1 cellular context compared by ENCODE assay signal in the genomic region with DNA sequence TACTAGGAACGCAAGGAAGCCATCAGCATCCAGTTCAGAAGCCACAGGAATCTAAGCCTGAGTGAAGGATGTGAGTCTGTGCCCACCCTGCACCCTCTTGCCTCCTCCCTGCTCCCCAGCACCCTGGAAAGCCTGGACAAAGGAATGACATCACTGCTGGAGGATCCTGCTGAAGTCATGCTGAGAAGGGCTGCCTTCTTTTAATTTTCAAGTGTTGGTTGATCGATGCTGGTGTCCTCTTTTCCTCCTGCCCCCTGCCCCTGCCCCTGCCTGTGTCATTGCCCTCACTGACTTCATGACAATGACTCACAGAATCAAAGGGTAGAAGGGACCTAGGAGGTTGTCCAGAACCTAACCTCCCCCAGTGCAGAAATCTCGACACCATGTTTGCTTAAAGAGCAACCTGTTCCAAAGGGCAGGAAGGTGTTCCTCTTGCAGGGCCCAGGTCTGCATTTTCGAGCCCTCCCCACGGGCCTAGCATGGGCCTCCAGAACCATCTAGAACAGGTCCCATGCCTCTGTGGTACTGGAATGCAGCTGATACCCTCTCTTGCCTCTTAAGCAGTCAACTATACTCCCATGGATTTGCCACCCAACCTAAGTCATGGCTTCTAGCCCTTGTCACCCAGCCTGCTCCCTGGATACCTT.
A peak's percentile ranks its signal among the peaks of the same experiment; 100 is the strongest.
TF ChIP-seq lines count a peak whose summit lies in the region.

No MANE protein-coding gene starts in this region.

TF ChIP-seq in HepG2, 621 proteins besides CTCF, POLR2A, EP300 and RAD21 (continued from another document):
- TF ChIP-seq, protein P1, sequence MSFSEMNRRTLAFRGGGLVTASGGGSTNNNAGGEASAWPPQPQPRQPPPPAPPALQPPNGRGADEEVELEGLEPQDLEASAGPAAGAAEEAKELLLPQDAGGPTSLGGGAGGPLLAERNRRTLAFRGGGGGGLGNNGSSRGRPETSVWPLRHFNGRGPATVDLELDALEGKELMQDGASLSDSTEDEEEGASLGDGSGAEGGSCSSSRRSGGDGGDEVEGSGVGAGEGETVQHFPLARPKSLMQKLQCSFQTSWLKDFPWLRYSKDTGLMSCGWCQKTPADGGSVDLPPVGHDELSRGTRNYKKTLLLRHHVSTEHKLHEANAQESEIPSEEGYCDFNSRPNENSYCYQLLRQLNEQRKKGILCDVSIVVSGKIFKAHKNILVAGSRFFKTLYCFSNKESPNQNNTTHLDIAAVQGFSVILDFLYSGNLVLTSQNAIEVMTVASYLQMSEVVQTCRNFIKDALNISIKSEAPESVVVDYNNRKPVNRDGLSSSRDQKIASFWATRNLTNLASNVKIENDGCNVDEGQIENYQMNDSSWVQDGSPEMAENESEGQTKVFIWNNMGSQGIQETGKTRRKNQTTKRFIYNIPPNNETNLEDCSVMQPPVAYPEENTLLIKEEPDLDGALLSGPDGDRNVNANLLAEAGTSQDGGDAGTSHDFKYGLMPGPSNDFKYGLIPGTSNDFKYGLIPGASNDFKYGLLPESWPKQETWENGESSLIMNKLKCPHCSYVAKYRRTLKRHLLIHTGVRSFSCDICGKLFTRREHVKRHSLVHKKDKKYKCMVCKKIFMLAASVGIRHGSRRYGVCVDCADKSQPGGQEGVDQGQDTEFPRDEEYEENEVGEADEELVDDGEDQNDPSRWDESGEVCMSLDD (CRISPR knock-in tag; IDR thresholded peaks at IDR 0.05; ENCODE audit: borderline replicate concordance), result no peak
- TF ChIP-seq IKZF4 (CRISPR knock-in tag; IDR thresholded peaks at IDR 0.05; ENCODE audit: borderline replicate concordance, low read depth, not compliant biosample characterization), result peak; percentile 20
- TF ChIP-seq STAG1 (CRISPR knock-in tag; IDR thresholded peaks at IDR 0.05), result no peak
- TF ChIP-seq ZNF614 (CRISPR knock-in tag; IDR thresholded peaks at IDR 0.05; ENCODE audit: borderline replicate concordance), result 0 out of 2 replicates have a peak, but pooled peaks have one; percentile 18
- no peak for TF ChIP-seq MTA3 (CRISPR knock-in tag; IDR thresholded peaks at IDR 0.05)
- no peak for TF ChIP-seq ZBTB7B (CRISPR knock-in tag; IDR thresholded peaks at IDR 0.05)
- TF ChIP-seq, protein P2, sequence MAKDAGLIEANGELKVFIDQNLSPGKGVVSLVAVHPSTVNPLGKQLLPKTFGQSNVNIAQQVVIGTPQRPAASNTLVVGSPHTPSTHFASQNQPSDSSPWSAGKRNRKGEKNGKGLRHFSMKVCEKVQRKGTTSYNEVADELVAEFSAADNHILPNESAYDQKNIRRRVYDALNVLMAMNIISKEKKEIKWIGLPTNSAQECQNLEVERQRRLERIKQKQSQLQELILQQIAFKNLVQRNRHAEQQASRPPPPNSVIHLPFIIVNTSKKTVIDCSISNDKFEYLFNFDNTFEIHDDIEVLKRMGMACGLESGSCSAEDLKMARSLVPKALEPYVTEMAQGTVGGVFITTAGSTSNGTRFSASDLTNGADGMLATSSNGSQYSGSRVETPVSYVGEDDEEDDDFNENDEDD (CRISPR knock-in tag; IDR thresholded peaks at IDR 0.05; ENCODE audit: borderline replicate concordance), result peak; percentile 56; the same call in 1 of the 2 replicates
- TF ChIP-seq TCF7 (IDR thresholded peaks at IDR 0.05; ENCODE audit: low read depth), result peak; percentile 65
- peak; percentile 51 for TF ChIP-seq GATAD2A (CRISPR knock-in tag; IDR thresholded peaks at IDR 0.05)
- TF ChIP-seq TEAD3 (CRISPR knock-in tag; optimal IDR thresholded peaks at IDR 0.05; ENCODE audit: borderline replicate concordance), result peak; percentile 12
TF ChIP-seq in HepG2: peak in this region for 119.
